Comparison of ENCODE assay signal across 9 cellular contexts in the genomic region with DNA sequence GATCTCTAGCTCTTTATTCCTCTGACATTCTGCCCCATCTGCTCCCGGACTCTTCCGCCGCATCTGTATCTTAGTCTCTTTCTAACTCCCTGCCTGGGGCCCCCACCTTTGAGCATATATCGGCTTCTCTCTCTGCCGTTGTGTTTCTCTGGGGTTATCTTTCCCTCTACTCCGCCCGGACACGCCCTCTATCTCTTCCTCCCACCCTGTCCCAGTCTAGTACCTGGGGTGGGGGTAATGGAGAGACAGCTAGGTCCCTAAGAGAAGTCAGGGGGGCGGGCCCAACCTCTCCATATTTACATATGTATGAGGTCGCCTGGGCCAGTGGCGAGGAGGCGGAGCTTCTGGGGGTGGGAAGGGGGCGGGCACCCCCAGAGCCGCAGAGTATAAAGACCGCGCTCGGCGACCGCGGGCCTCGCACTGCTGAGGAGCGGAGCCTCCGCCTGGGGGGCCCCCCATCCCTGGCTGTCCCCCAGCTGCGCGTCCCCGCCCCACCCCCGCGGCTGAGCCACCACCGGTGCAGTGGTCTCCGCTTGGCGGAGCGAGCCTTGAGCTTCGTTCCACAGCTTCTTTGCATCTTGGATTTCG.
DNase-seq lines count a peak whose midpoint lies in the region; ATAC-seq lines count a peak whose summit lies in the region.
"Had no signal": no experiment of that assay in that cellular context is flagged by ENCODE, and none has a peak within 500 bp of the region (broad histone marks: within the 10 kb centered on the region; RNA-seq: fewer than 3 reads in every experiment).

A gene with protein sequence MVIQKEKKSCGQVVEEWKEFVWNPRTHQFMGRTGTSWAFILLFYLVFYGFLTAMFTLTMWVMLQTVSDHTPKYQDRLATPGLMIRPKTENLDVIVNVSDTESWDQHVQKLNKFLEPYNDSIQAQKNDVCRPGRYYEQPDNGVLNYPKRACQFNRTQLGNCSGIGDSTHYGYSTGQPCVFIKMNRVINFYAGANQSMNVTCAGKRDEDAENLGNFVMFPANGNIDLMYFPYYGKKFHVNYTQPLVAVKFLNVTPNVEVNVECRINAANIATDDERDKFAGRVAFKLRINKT (plus strand): TSS at position 418 of the 588 bp plus-strand sequence. CDS start 593 bp downstream, outside the sequence.

- no peaks in the 10 kb centered on the region for H3K36me3 ChIP-seq in mucosa of rectum (ENCODE audit: control insufficient read depth in 2 of 2, insufficient read depth in 2 of 2, low read length in 2 of 2)

- H3K4me1 ChIP-seq in mucosa of rectum (ENCODE audit: control insufficient read depth in 2 of 2, insufficient read depth in 2 of 2, low read length in 2 of 2) = peaks cover 6 to 13% of the 10 kb centered on the region in 2 donors

- no peak within 1 kb of the TSS for H3K9ac ChIP-seq in mucosa of rectum (ENCODE audit: low read depth in 1 of 2, low read length in 2 of 2)

- H3K27ac ChIP-seq in mucosa of rectum (ENCODE audit: low read depth in 2 of 2, low read length in 2 of 2) = no peak within 1 kb of the TSS
- H3K27ac ChIP-seq: C4-2B had no signal

- no peaks in the 10 kb centered on the region for H3K9me3 ChIP-seq in mucosa of rectum (ENCODE audit: control insufficient read depth in 2 of 2, low read length in 2 of 2)

- ATAC-seq in GM18519 (IDR thresholded peaks at IDR 0.05; ENCODE audit: low FRiP score, unreplicated experiment) = no peak

- peak; percentile 25 for DNase-seq in NCI-H2029 (lab: John Stamatoyannopoulos, UW)
- DNase-seq in NCI-H2029 treated with DMSO at 0.1 percent for 48 hours (lab: John Stamatoyannopoulos, UW) = no peak
- DNase-seq in NCI-H526 treated with DMSO at 0.1 percent for 48 hours (lab: John Stamatoyannopoulos, UW) = peak; percentile 46
- peak; percentile 61 for DNase-seq in activated T-cell treated with anti-CD3 and anti-CD28 coated beads for 24 hours (ENCODE audit: low read depth)
- DNase-seq in epidermal melanocyte (ENCODE audit: insufficient read length, low spot score) = peak; percentile 69
- DNase-seq in stimulated activated CD8-positive, alpha-beta memory T cell treated with anti-CD3 and anti-CD28 coated beads, Interleukin-4, amount 100 ng/mL, for 1 hour (ENCODE audit: low read depth in 2 of 2, low spot score in 1 of 2) = peak; percentile 58 to 62

- H3K27me3 ChIP-seq in mucosa of rectum (ENCODE audit: control insufficient read depth in 2 of 2, insufficient read depth in 2 of 2, low read length in 2 of 2) = peaks cover 18 to 29% of the 10 kb centered on the region in 2 donors

- H3K4me3 ChIP-seq in mucosa of rectum (ENCODE audit: low read length in 2 of 2) = peak within 1 kb of the TSS; percentile 45 to 59
